Comparison of ENCODE assay signal across 8 cellular contexts in the genomic region with DNA sequence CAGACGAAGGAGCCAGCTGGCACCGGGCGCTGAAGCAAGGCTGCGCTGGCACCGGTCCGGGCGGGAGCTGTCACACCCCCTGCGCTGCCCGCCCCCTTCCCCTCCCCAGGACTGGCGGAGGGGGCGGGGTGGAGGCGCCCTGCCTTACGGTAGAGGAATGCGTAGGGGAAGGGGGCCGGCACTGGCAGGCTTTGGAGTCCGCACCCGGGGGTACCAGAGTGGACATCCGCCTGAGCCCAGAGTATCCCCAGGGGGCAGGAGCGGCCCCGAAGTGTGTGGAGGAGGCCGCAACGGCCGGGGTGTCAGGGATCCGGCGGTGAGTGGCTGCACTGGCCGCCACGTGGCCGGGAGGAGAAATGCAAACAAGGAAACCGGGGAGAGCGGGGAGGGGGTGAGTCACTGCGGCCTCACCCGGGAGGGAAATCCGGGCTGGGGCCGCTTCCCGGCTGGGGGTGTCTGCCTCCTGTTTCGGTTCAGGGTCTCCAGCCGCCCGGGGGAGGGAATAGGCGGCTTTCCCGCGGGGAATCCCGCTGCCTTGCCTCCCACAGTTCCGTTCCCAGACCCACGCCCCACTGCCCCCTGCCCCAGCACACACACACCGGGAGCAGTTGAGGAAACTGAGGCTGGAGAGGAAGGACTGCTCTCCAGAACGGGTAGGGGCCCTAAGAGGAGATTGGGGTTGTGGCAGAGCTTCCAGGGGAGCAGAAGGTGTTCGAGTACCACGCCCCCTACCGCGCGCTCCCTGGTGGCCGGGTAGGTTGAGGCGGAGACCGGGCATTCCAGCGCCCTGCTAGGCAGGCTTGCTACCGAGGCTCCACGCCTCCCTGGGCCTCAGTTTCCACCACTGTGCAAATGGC. TPM values are rescaled to one million over a fixed set of nuclear protein-coding genes. Genes with fewer than 3 reads are reported as not detected.
A peak's percentile ranks its signal among the peaks of the same experiment; 100 is the strongest.
DNase-seq lines count a peak whose midpoint lies in the region; ATAC-seq and TF ChIP-seq lines count a peak whose summit lies in the region.

TSS of gene RAPGEF3 (minus strand) at position 47 of the 857 bp plus-strand sequence. CDS start 324 bp downstream, outside the sequence.

- DNase-seq in EL (peak; percentile 89), H4 (ENCODE audit: low spot score) (peak; percentile 76), MM.1S (peak; percentile 66), T-helper 22 cell (ENCODE audit: low read depth) (peak; percentile 60), astrocyte of the hippocampus (ENCODE audit: low read depth, low spot score) (peak; percentile 92), hepatocyte (ENCODE audit: low spot score) (peak; percentile 90), renal cortical epithelial cell (ENCODE audit: low read depth) (peak; percentile 74)

- H3K9me2 ChIP-seq in MM.1S (replicated peaks; ENCODE audit: insufficient read depth, low read length): no peaks in the 10 kb centered on the region
- H3K9me2 ChIP-seq in hepatocyte (replicated peaks; ENCODE audit: insufficient read depth): no peaks in the 10 kb centered on the region

- WGBS in hepatocyte (ENCODE audit: low lambda C conversion rate, missing lambda C conversion rate): 6% methylated on average over 21 of the region's 57 CpGs

- 0 out of 2 replicates have a peak, but pooled peaks cover 3% of the 10 kb centered on the region for H3K27me3 ChIP-seq in MM.1S (replicated peaks; ENCODE audit: insufficient read depth, low read length)
- H3K27me3 ChIP-seq in hepatocyte: no peaks in the 10 kb centered on the region

- no peaks in the 10 kb centered on the region for H4K20me1 ChIP-seq in MM.1S (ENCODE audit: insufficient read depth, low read length)
- H4K20me1 ChIP-seq in hepatocyte (ENCODE audit: insufficient read depth, poor library complexity, severe bottlenecking): no peaks in the 10 kb centered on the region

- H3K9ac ChIP-seq in MM.1S (ENCODE audit: low read length): peak within 1 kb of the TSS; percentile 46; the same call in 1 of the 2 replicates

- TF ChIP-seq CTCF in MM.1S (IDR thresholded peaks at IDR 0.05; ENCODE audit: low read length): peak; percentile 41
- peak; percentile 51 for TF ChIP-seq CTCF in hepatocyte (IDR thresholded peaks at IDR 0.05; ENCODE audit: poor library complexity)

- H2AFZ ChIP-seq in MM.1S (ENCODE audit: low read length) (peak within 1 kb of the TSS; percentile 99), hepatocyte (peak within 1 kb of the TSS; percentile 99)

- H3K4me2 ChIP-seq in MM.1S (ENCODE audit: low read depth, low read length): peak within 1 kb of the TSS; percentile 99
- H3K4me2 ChIP-seq in hepatocyte: peak within 1 kb of the TSS; percentile 98

- no peaks in the 10 kb centered on the region for H3K9me3 ChIP-seq in MM.1S (replicated peaks; ENCODE audit: insufficient read depth, low read length)
- H3K9me3 ChIP-seq in hepatocyte (ENCODE audit: low read depth): no peaks in the 10 kb centered on the region

- H3K4me3 ChIP-seq in MM.1S (ENCODE audit: low read length) (peak within 1 kb of the TSS; percentile 82), hepatocyte (peak within 1 kb of the TSS; percentile 60)

- H3K4me1 ChIP-seq in MM.1S (ENCODE audit: low read length): peaks cover 23% of the 10 kb centered on the region
- peaks cover 18% of the 10 kb centered on the region for H3K4me1 ChIP-seq in hepatocyte (ENCODE audit: insufficient read depth)

- H3F3A ChIP-seq in MM.1S (ENCODE audit: insufficient read depth, low read length): peaks cover 16% of the 10 kb centered on the region

- H3K36me3 ChIP-seq in MM.1S (replicated peaks; ENCODE audit: insufficient read depth, low read length) (no peaks in the 10 kb centered on the region), hepatocyte (replicated peaks; ENCODE audit: insufficient read depth, low read depth) (no peaks in the 10 kb centered on the region)

- H3K27ac ChIP-seq in MM.1S (ENCODE audit: low read length) (no peak within 1 kb of the TSS), hepatocyte (peak within 1 kb of the TSS; percentile 53)

- H3K79me2 ChIP-seq in MM.1S (ENCODE audit: low read length): no peaks in the 10 kb centered on the region
- H3K79me2 ChIP-seq in hepatocyte: no peaks in the 10 kb centered on the region

- ATAC-seq in GM18519 (IDR thresholded peaks at IDR 0.05; ENCODE audit: low FRiP score, unreplicated experiment): no peak

RNA-seq across cellular contexts. Expression of gene RAPGEF3, which starts in this region (rescaled TPM):
- total RNA-seq in H4 (2014; rRNA removed; shearing (Covaris generic)): 2.0 and 3.0 TPM in 2 replicates
- total RNA-seq in hepatocyte: 1.0 and 2.6 TPM in 2 replicates
- polyA plus RNA-seq in hepatocyte: 1.6 and 2.1 TPM in 2 replicates
- total RNA-seq in renal cortical epithelial cell: 34.4 and 125 TPM in 2 replicates
